In the genomic region with DNA sequence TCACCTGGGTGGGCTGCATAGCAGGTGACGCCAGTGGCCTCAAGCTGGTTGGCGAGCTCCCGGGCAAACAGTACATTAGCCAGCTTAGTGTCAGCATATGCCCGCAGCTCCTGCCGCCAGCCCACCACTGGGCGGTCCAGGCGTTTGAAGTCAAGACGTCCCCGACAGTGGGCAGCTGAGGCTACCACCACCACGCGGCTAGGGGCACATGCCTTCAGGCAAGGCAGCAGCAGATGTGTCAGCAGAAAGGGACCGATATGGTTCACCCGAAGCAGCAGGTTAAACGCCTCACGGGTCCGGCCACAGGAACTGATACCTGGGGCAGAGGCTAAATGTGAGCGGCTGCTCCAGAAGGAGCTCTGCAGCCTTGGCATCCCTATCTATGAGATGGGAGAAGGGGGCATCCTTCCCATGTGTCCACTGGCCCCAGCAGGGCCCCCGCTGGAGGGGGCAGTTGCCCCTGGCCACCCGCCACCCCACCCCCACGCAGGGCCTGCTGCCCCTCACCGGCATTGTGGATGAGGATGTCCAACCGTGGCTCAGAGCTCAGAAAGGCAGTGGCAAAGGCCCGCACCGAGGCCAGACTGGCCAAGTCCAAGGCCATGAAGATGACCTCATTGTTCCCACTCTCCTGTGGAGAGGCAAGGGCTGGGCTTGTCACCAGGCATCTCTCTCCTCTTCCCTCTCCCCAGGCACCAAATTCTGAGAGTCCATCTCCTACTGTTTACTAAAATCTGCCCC, we compare ENCODE assay signal across 8 cellular contexts. TPM values are rescaled to one million over a fixed set of nuclear protein-coding genes. Genes with fewer than 3 reads are reported as not detected.
DNase-seq lines count a peak whose midpoint lies in the region; ATAC-seq and TF ChIP-seq lines count a peak whose summit lies in the region.
"Had no signal": no experiment of that assay in that cellular context is flagged by ENCODE, and none has a peak within 500 bp of the region (broad histone marks: within the 10 kb centered on the region; RNA-seq: fewer than 3 reads in every experiment).

No MANE protein-coding gene starts in this region.

- H3K79me2 ChIP-seq in MM.1S (ENCODE audit: low read length) (peaks cover 49% of the 10 kb centered on the region), hepatocyte (peaks cover 50% of the 10 kb centered on the region)

- peak overlapping the region; percentile 76 to 97 (median 90) for H3K4me2 ChIP-seq in BLaER1 treated with 17β-estradiol and CSF1 and Interleukin-3, amounts not matched to agents 10 nM and 100 nM
- H3K4me2 ChIP-seq in MM.1S (ENCODE audit: low read depth, low read length) (peak overlapping the region; percentile 66), hepatocyte (peak overlapping the region; percentile 94)

- DNase-seq in MM.1S (no peak), hepatocyte (ENCODE audit: low spot score) (peak; percentile 28), NCI-H526 treated with DMSO at 0.1 percent for 48 hours (lab: John Stamatoyannopoulos, UW) (no peak), NCI-H748 treated with DMSO at 0.1 percent for 48 hours (lab: John Stamatoyannopoulos, UW) (no peak)
- DNase-seq: DMS 273 treated with DMSO at 0.1 percent for 48 hours, right cardiac atrium had no signal

- no peak for ATAC-seq in HG02571 (IDR thresholded peaks at IDR 0.05; ENCODE audit: unreplicated experiment)
- ATAC-seq: right cardiac atrium had no signal

- peaks cover 26% of the 10 kb centered on the region for H3F3A ChIP-seq in MM.1S (ENCODE audit: insufficient read depth, low read length)

- no peaks in the 10 kb centered on the region for H3K9me3 ChIP-seq in BLaER1 treated with 17β-estradiol and CSF1 and Interleukin-3, amounts not matched to agents 10 nM and 100 nM (replicated peaks in 1 of 11)
- no peaks in the 10 kb centered on the region for H3K9me3 ChIP-seq in MM.1S (replicated peaks; ENCODE audit: insufficient read depth, low read length)
- H3K9me3 ChIP-seq in hepatocyte (ENCODE audit: low read depth) = no peaks in the 10 kb centered on the region

- H3K9me2 ChIP-seq in MM.1S (replicated peaks; ENCODE audit: insufficient read depth, low read length) = no peaks in the 10 kb centered on the region
- no peaks in the 10 kb centered on the region for H3K9me2 ChIP-seq in hepatocyte (replicated peaks; ENCODE audit: insufficient read depth)

- H2AFZ ChIP-seq in MM.1S (ENCODE audit: low read length) = no peak overlapping the region
- H2AFZ ChIP-seq in hepatocyte = no peak overlapping the region

- peak overlapping the region in 9 of 11 experiments; percentile 38 to 91 (median 83); a peak in 13 of 22 replicates for H3K27ac ChIP-seq in BLaER1 treated with 17β-estradiol and CSF1 and Interleukin-3, amounts not matched to agents 10 nM and 100 nM
- H3K27ac ChIP-seq in MM.1S (ENCODE audit: low read length) (peak overlapping the region; percentile 77; the same call in 1 of the 2 replicates), hepatocyte (no peak overlapping the region)

- peak overlapping the region; percentile 72 to 82 (median 80); a peak in 19 of 20 replicates for H3K4me3 ChIP-seq in BLaER1 treated with 17β-estradiol and CSF1 and Interleukin-3, amounts not matched to agents 10 nM and 100 nM
- H3K4me3 ChIP-seq in MM.1S (ENCODE audit: low read length) (peak overlapping the region; percentile 82), hepatocyte (no peak overlapping the region)

- WGBS in hepatocyte (ENCODE audit: low lambda C conversion rate, missing lambda C conversion rate) = 96% methylated on average over 21 of the region's 24 CpGs

- peaks cover 0 to 31% (median 10%) of the 10 kb centered on the region in 11 experiments; a peak in 13 of 22 replicates for H4K20me1 ChIP-seq in BLaER1 treated with 17β-estradiol and CSF1 and Interleukin-3, amounts not matched to agents 10 nM and 100 nM
- H4K20me1 ChIP-seq in MM.1S (ENCODE audit: insufficient read depth, low read length) = no peaks in the 10 kb centered on the region
- H4K20me1 ChIP-seq in hepatocyte (ENCODE audit: insufficient read depth, poor library complexity, severe bottlenecking) = no peaks in the 10 kb centered on the region

- peaks cover 4 to 31% (median 12%) of the 10 kb centered on the region in 11 experiments for H3K36me3 ChIP-seq in BLaER1 treated with 17β-estradiol and CSF1 and Interleukin-3, amounts not matched to agents 10 nM and 100 nM
- H3K36me3 ChIP-seq in MM.1S (replicated peaks; ENCODE audit: insufficient read depth, low read length) (no peaks in the 10 kb centered on the region), hepatocyte (replicated peaks; ENCODE audit: insufficient read depth, low read depth) (no peaks in the 10 kb centered on the region)

- H3K27me3 ChIP-seq in BLaER1 treated with 17β-estradiol and CSF1 and Interleukin-3, amounts not matched to agents 10 nM and 100 nM = no peaks in the 10 kb centered on the region
- H3K27me3 ChIP-seq in MM.1S (replicated peaks; ENCODE audit: insufficient read depth, low read length) (no peaks in the 10 kb centered on the region), hepatocyte (no peaks in the 10 kb centered on the region)

- TF ChIP-seq CTCF in MM.1S (IDR thresholded peaks at IDR 0.05; ENCODE audit: low read length) (no peak), hepatocyte (IDR thresholded peaks at IDR 0.05; ENCODE audit: poor library complexity) (no peak)

- peaks cover 44 to 65% (median 58%) of the 10 kb centered on the region in 10 experiments for H3K4me1 ChIP-seq in BLaER1 treated with 17β-estradiol and CSF1 and Interleukin-3, amounts not matched to agents 10 nM and 100 nM
- peaks cover 31% of the 10 kb centered on the region for H3K4me1 ChIP-seq in MM.1S (ENCODE audit: low read length)
- peaks cover 10% of the 10 kb centered on the region for H3K4me1 ChIP-seq in hepatocyte (ENCODE audit: insufficient read depth)

- peak overlapping the region; percentile 78 to 93 (median 87); a peak in 20 of 22 replicates for H3K9ac ChIP-seq in BLaER1 treated with 17β-estradiol and CSF1 and Interleukin-3, amounts not matched to agents 10 nM and 100 nM
- peak overlapping the region; percentile 85; the same call in 1 of the 2 replicates for H3K9ac ChIP-seq in MM.1S (ENCODE audit: low read length)

RNA-seq across cellular contexts. Expression of gene DHRS13, which starts 1.7 kb away (rescaled TPM):
- 14.9 and 22.4 TPM in 2 replicates for total RNA-seq in hepatocyte
- 10.8 and 15.4 TPM in 2 replicates for polyA plus RNA-seq in hepatocyte

RNA-seq across cellular contexts. Expression of gene FLOT2, which starts 3.6 kb away (rescaled TPM):
- 31.8 and 42.0 TPM in 2 replicates for total RNA-seq in hepatocyte
- 56.4 and 64.0 TPM in 2 replicates for polyA plus RNA-seq in hepatocyte

RNA-seq across cellular contexts. Expression of gene ERAL1, which starts 46.3 kb away (rescaled TPM):
- total RNA-seq in hepatocyte = 30.0 and 42.8 TPM in 2 replicates
- 56.2 and 77.1 TPM in 2 replicates for polyA plus RNA-seq in hepatocyte

RNA-seq across cellular contexts. Expression of gene PHF12, which starts 50.2 kb away (rescaled TPM):
- 18.2 and 19.0 TPM in 2 replicates for total RNA-seq in hepatocyte
- 10.0 and 12.1 TPM in 2 replicates for polyA plus RNA-seq in hepatocyte

RNA-seq across cellular contexts. Expression of gene FAM222B, which starts 58.6 kb away (rescaled TPM):
- 7.9 and 10.3 TPM in 2 replicates for total RNA-seq in hepatocyte
- 28.5 and 36.0 TPM in 2 replicates for polyA plus RNA-seq in hepatocyte
